ENCODE assay signal across 12 cellular contexts in the genomic region with DNA sequence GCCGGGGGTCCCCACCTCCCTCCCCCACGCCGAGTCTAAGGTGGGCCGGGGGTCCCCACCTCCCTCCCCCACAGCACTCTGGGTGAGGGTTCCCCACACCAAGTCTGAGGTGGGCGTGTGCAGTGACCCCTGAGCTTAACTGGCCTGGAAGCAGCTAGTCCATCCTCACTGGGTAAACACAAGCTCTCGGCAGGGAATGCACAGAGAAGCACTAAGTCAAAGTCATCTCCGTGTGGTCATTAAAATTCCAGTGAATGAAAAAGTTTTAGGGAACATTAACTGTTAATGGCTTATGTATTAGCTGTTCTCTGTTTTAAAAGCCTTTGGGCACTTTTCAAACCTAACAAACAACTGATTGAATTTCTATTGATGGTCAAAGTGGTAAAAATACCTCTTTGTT. TPM values are rescaled to one million over a fixed set of nuclear protein-coding genes. Genes with fewer than 3 reads are reported as not detected.
A peak's percentile ranks its signal among the peaks of the same experiment; 100 is the strongest.
DNase-seq lines count a peak whose midpoint lies in the region; ATAC-seq and TF ChIP-seq lines count a peak whose summit lies in the region.
"Had no signal": no experiment of that assay in that cellular context is flagged by ENCODE, and none has a peak within 500 bp of the region (broad histone marks: within the 10 kb centered on the region; RNA-seq: fewer than 3 reads in every experiment).

No MANE protein-coding gene starts in this region.

- H3K36me3 Mint-ChIP-seq in CD4-positive, alpha-beta T cell (ENCODE audit: low read depth) = peaks cover 30% of the 10 kb centered on the region

- no peak overlapping the region for H3K4me3 ChIP-seq in A673 (ENCODE audit: low read depth, low read length, poor library complexity, severe bottlenecking)
- peak overlapping the region in 1 of 2 donors; percentile 30 for H3K4me3 ChIP-seq in ascending aorta
- H3K4me3 ChIP-seq in dorsolateral prefrontal cortex = no peak overlapping the region
- H3K4me3 ChIP-seq: SK-N-MC had no signal

- H3K9me3 Mint-ChIP-seq in CD4-positive, alpha-beta T cell = no peaks in the 10 kb centered on the region

- H3K27ac Mint-ChIP-seq in CD4-positive, alpha-beta T cell = no peak overlapping the region

- H3K27ac ChIP-seq in A673 (ENCODE audit: low read depth, low read length, poor library complexity, severe bottlenecking) = peak overlapping the region; percentile 32
- H3K27ac ChIP-seq in ascending aorta = peak overlapping the region; percentile 83
- H3K27ac ChIP-seq in dorsolateral prefrontal cortex = peak overlapping the region in 19 of 59 donors; percentile 4 to 83 (median 50)
- H3K27ac ChIP-seq in CD4-positive, alpha-beta T cell (ENCODE audit: low read depth, low read length) = no peak overlapping the region
- H3K27ac ChIP-seq: SK-N-MC had no signal

- no peaks in the 10 kb centered on the region for H3K4me1 Mint-ChIP-seq in CD4-positive, alpha-beta T cell (ENCODE audit: low read depth)

- intact Hi-C loops in A673 (cut with micrococcal nuclease; ENCODE audit: unreplicated experiment) (loop anchor here (10.0 kb wide), 1 partner anchor 166 kb away; no protein-coding TSS in a partner anchor), ascending aorta (cut with DNase I) (loop anchor here (5.0 to 10.0 kb wide), 3 partner anchors 43 to 256 kb away; a partner anchor contains a TSS), sciatic nerve (cut with DNase I) (loop anchor here (5.0 kb wide), 1 partner anchor 448 kb away; no protein-coding TSS in a partner anchor), dorsolateral prefrontal cortex (cut with DNase I) (loop anchor here in 1 of 2 donors (10.0 kb wide), 1 partner anchor 246 kb away; no protein-coding TSS in a partner anchor)
- intact Hi-C loops in CD4-positive, alpha-beta T cell (cut with DNase I, micrococcal nuclease) = loop anchor here in 1 of 2 experiments (5.0 kb wide), 1 partner anchor 243 kb away; no protein-coding TSS in a partner anchor

- H3K27me3 Mint-ChIP-seq in CD4-positive, alpha-beta T cell = no peaks in the 10 kb centered on the region

- no peak for TF ChIP-seq CTCF in A673 (conservative IDR thresholded peaks at IDR 0.05; ENCODE audit: low read depth, low read length)
- TF ChIP-seq CTCF in ascending aorta (IDR thresholded peaks at IDR 0.05) = no peak
- no peak for TF ChIP-seq CTCF in dorsolateral prefrontal cortex (IDR thresholded peaks at IDR 0.05 in 54 of 56, conservative IDR thresholded peaks at IDR 0.05 in 2 of 56; ENCODE audit: low read depth in 1 of 56, partially characterized antibody in 56 of 56)
- no peak for TF ChIP-seq CTCF in CD4-positive, alpha-beta T cell (IDR thresholded peaks at IDR 0.05)

- H3K4me1 ChIP-seq in A673 (ENCODE audit: insufficient read depth, low read length, poor library complexity, severe bottlenecking) = peaks cover 32% of the 10 kb centered on the region
- H3K4me1 ChIP-seq in ascending aorta = peaks cover 6 to 20% of the 10 kb centered on the region in 2 donors

- H3K9me3 ChIP-seq in A673 (ENCODE audit: low read depth, low read length, poor library complexity, severe bottlenecking) (no peaks in the 10 kb centered on the region), ascending aorta (no peaks in the 10 kb centered on the region)
- no peaks in the 10 kb centered on the region for H3K9me3 ChIP-seq in CD4-positive, alpha-beta T cell (ENCODE audit: control insufficient read depth, low read length)

- DNase-seq in A673 (ENCODE audit: low spot score) (no peak), ascending aorta (ENCODE audit: low spot score in 2 of 2) (no peak), kidney glomerular epithelial cell (lab: John Stamatoyannopoulos, UW) (peak; percentile 60), sciatic nerve (ENCODE audit: low spot score) (no peak), dorsolateral prefrontal cortex (no peak), iPS-NIHi7 (ENCODE audit: extremely low spot score) (no peak), SIG-M5 treated with dmso at 0.1 percent for 504 hours (lab: John Stamatoyannopoulos, UW; ENCODE audit: unreplicated experiment) (no peak)
- no peak for DNase-seq in CD4-positive, alpha-beta T cell
- DNase-seq: activated CD8-positive, alpha-beta memory T cell treated with anti-CD3 and anti-CD28 coated beads for 24 hours; caudate nucleus; DMS153 had no signal

- H3K27me3 ChIP-seq in A673 (replicated peaks; ENCODE audit: insufficient read depth, low read depth, low read length, poor library complexity) (no peaks in the 10 kb centered on the region), ascending aorta (no peaks in the 10 kb centered on the region), dorsolateral prefrontal cortex (no peaks in the 10 kb centered on the region)
- no peaks in the 10 kb centered on the region for H3K27me3 ChIP-seq in CD4-positive, alpha-beta T cell (ENCODE audit: control insufficient read depth, insufficient read depth, low read length)

- BruUV-seq in A673 (replicated peaks; lab: Mats Ljungman, UMichigan) = no TSS peak

- CTCF ChIA-PET in A673 (lab: Charles Lee) = no interaction called here
- CTCF ChIA-PET in CD4-positive, alpha-beta T cell (lab: Charles Lee) = no interaction called here

- POLR2A ChIA-PET in A673 (lab: Charles Lee; ENCODE audit: low non-redundant PET) = no interaction called here
- POLR2A ChIA-PET in CD4-positive, alpha-beta T cell (lab: Charles Lee) = interaction anchor here (0.6 kb wide), 1 partner anchor 86 kb away, joined by 3 read pairs; no protein-coding TSS in a partner anchor

- H3K4me3 Mint-ChIP-seq in CD4-positive, alpha-beta T cell = no peak overlapping the region

- ATAC-seq in sciatic nerve = peak; percentile 3
- no peak for ATAC-seq in CD4-positive, alpha-beta T cell (ENCODE audit: poor library complexity)

- H3K36me3 ChIP-seq in A673 (ENCODE audit: insufficient read depth, low read length, poor library complexity, severe bottlenecking) = peaks cover 31% of the 10 kb centered on the region
- H3K36me3 ChIP-seq in ascending aorta = peaks cover 2 to 27% of the 10 kb centered on the region in 2 donors

RNA-seq across cellular contexts. Expression of a gene that starts 43.7 kb away (rescaled TPM):
- total RNA-seq in A673 (2021) = 27.2 and 29.0 TPM in 2 replicates
- 13.0 TPM for total RNA-seq in ascending aorta
- total RNA-seq in sciatic nerve = 11.1 TPM
- total RNA-seq in dorsolateral prefrontal cortex = 100 to 1,000 TPM; 131 to 616 (median 457) TPM
- 10 to 100 TPM; 18.8 to 19.5 TPM for total RNA-seq in CD4-positive, alpha-beta T cell

RNA-seq across cellular contexts. Expression of a gene that starts 44.3 kb away (rescaled TPM):
- total RNA-seq in A673 (2021) (74.4 and 78.1 TPM in 2 replicates), ascending aorta (20.5 TPM), sciatic nerve (19.0 TPM), dorsolateral prefrontal cortex (10 to 100 TPM; 12.7 to 37.3 (median 20.9) TPM)
- total RNA-seq in CD4-positive, alpha-beta T cell = 1 to 10 TPM; 4.8 to 6.1 TPM
